9 cellular contexts compared by ENCODE assay signal in genomic region chr17:1484060-1484535, GRCh38. TPM values are rescaled to one million over a fixed set of nuclear protein-coding genes. Genes with fewer than 3 reads are reported as not detected.
A peak's percentile ranks its signal among the peaks of the same experiment; 100 is the strongest.
DNase-seq lines count a peak whose midpoint lies in the region; ATAC-seq and TF ChIP-seq lines count a peak whose summit lies in the region.
"Had no signal": no experiment of that assay in that cellular context is flagged by ENCODE, and none has a peak within 500 bp of the region (broad histone marks: within the 10 kb centered on the region; RNA-seq: fewer than 3 reads in every experiment).

No MANE protein-coding gene starts in this region.

- peak overlapping the region; percentile 57 for H3K4me3 Mint-ChIP-seq in glutamatergic neuron (ENCODE audit: unreplicated experiment)

- no peak for TF ChIP-seq CTCF in GM06990 (IDR thresholded peaks at IDR 0.05; ENCODE audit: insufficient read depth, low read length, poor library complexity, severe bottlenecking)
- TF ChIP-seq CTCF in glutamatergic neuron (IDR thresholded peaks at IDR 0.05; ENCODE audit: partially characterized antibody, unreplicated experiment) = no peak
- no peak for TF ChIP-seq CTCF in sigmoid colon (IDR thresholded peaks at IDR 0.05)
- no peak for TF ChIP-seq CTCF in BE2C (IDR thresholded peaks at IDR 0.05; ENCODE audit: low read depth, low read length)
- no peak for TF ChIP-seq CTCF in foreskin keratinocyte (conservative IDR thresholded peaks at IDR 0.05)

- H3K9ac ChIP-seq in SK-N-MC (ENCODE audit: insufficient read length) = no peak overlapping the region

- no peaks in the 10 kb centered on the region for H3K9me3 ChIP-seq in SK-N-MC (ENCODE audit: low read depth, low read length)
- no peaks in the 10 kb centered on the region for H3K9me3 ChIP-seq in sigmoid colon
- H3K9me3 ChIP-seq in BE2C = no peaks in the 10 kb centered on the region

- H3K4me1 ChIP-seq in sigmoid colon (peaks cover 0 to 73% (median 68%) of the 10 kb centered on the region in 4 donors), BE2C (no peaks in the 10 kb centered on the region; the same call in 1 of the 2 replicates), foreskin keratinocyte (peaks cover 9% of the 10 kb centered on the region)

- peaks cover 10% of the 10 kb centered on the region for H3K27me3 Mint-ChIP-seq in glutamatergic neuron (ENCODE audit: unreplicated experiment)

- H3K4me1 Mint-ChIP-seq in glutamatergic neuron (ENCODE audit: low read depth, unreplicated experiment) = peaks cover 11% of the 10 kb centered on the region

- TF ChIP-seq POLR2A in sigmoid colon (IDR thresholded peaks at IDR 0.05) = no peak

- H3K27ac Mint-ChIP-seq in glutamatergic neuron (ENCODE audit: unreplicated experiment) = no peak overlapping the region

- H3K9me3 Mint-ChIP-seq in glutamatergic neuron (ENCODE audit: unreplicated experiment) = peaks cover 1% of the 10 kb centered on the region

- H3K27me3 ChIP-seq in GM06990 (replicated peaks; ENCODE audit: control insufficient read depth, insufficient read depth, low read length) = no peaks in the 10 kb centered on the region
- no peaks in the 10 kb centered on the region for H3K27me3 ChIP-seq in sigmoid colon
- no peaks in the 10 kb centered on the region for H3K27me3 ChIP-seq in BE2C
- H3K27me3 ChIP-seq in foreskin keratinocyte = no peaks in the 10 kb centered on the region

- DNase-seq in GM06990 (ENCODE audit: extremely low read depth, insufficient read length) (no peak), SK-N-MC (ENCODE audit: low read depth, low spot score) (no peak), glutamatergic neuron (no peak), sigmoid colon (no peak), AG20443 (ENCODE audit: low spot score) (no peak), superior temporal gyrus (ENCODE audit: extremely low spot score) (no peak), BE2C (no peak), foreskin keratinocyte (no peak)
- DNase-seq: GOT3 had no signal

- H3K4me3 ChIP-seq in GM06990 (replicated peaks; ENCODE audit: low read depth, low read length) (peak overlapping the region; percentile 78), SK-N-MC (0 out of 2 replicates have a peak overlapping the region, but pooled peaks have one; percentile 51), sigmoid colon (peak overlapping the region in 3 of 4 donors; percentile 86 to 91 (median 90)), BE2C (ENCODE audit: low read depth, low read length) (no peak overlapping the region)

- H3K36me3 Mint-ChIP-seq in glutamatergic neuron (ENCODE audit: unreplicated experiment) = peaks cover 5% of the 10 kb centered on the region

- intact Hi-C loops in sigmoid colon (cut with DNase I) = no loop called here

- no peak for TF ChIP-seq EP300 in sigmoid colon (IDR thresholded peaks at IDR 0.05)

- H3K27ac ChIP-seq in SK-N-MC = 0 out of 2 replicates have a peak overlapping the region, but pooled peaks have one; percentile 25
- H3K27ac ChIP-seq in sigmoid colon = peak overlapping the region; percentile 98 to 100 (median 99)
- H3K27ac ChIP-seq in foreskin keratinocyte = no peak overlapping the region

- 74 to 87% methylated on average over 29 of the region's 29 CpGs for WGBS in sigmoid colon, 2 donors

- ATAC-seq in foreskin keratinocyte = no peak

- peaks cover 14% of the 10 kb centered on the region for H3K36me3 ChIP-seq in GM06990 (ENCODE audit: control insufficient read depth, insufficient read depth, low read length)
- H3K36me3 ChIP-seq in SK-N-MC (ENCODE audit: insufficient read depth, low read length) = peaks cover 32% of the 10 kb centered on the region; the same call in 1 of the 2 replicates
- H3K36me3 ChIP-seq in sigmoid colon = peaks cover 13 to 48% (median 16%) of the 10 kb centered on the region in 4 donors
- H3K36me3 ChIP-seq in BE2C = no peaks in the 10 kb centered on the region

RNA-seq across cellular contexts. Expression of gene MYO1C, which starts 8.4 kb away (rescaled TPM):
- 58.5 TPM for total RNA-seq in glutamatergic neuron (ENCODE audit: unreplicated experiment)
- total RNA-seq in sigmoid colon = 100 to 1,000 TPM; 102 to 179 (median 117) TPM
- polyA plus RNA-seq in sigmoid colon = 100 to 1,000 TPM in 1 of 3 donors, 10 to 100 TPM in 2; 72.7 to 116 (median 86.2) TPM
- polyA plus RNA-seq in BE2C (2012; ENCODE audit: insufficient read depth, insufficient read length, low read depth) = 12.9 TPM
- total RNA-seq in foreskin keratinocyte = 148 and 162 TPM in 2 replicates
- polyA plus RNA-seq in foreskin keratinocyte = 81.9 and 96.8 TPM in 2 replicates

RNA-seq across cellular contexts. Expression of gene CRK, which starts 28.1 kb away (rescaled TPM):
- total RNA-seq in glutamatergic neuron (ENCODE audit: unreplicated experiment) = 46.4 TPM
- 10 to 100 TPM; 61.5 to 88.7 (median 76.1) TPM for total RNA-seq in sigmoid colon
- polyA plus RNA-seq in sigmoid colon = 10 to 100 TPM; 33.6 to 68.4 (median 48.0) TPM
- 29.0 TPM for polyA plus RNA-seq in BE2C (2012; ENCODE audit: insufficient read depth, insufficient read length, low read depth)
- 79.2 and 79.3 TPM in 2 replicates for total RNA-seq in foreskin keratinocyte
- 28.6 and 34.9 TPM in 2 replicates for polyA plus RNA-seq in foreskin keratinocyte

RNA-seq across cellular contexts. Expression of gene INPP5K, which starts 32.3 kb away (rescaled TPM):
- 42.4 TPM for total RNA-seq in glutamatergic neuron (ENCODE audit: unreplicated experiment)
- 10 to 100 TPM; 41.0 to 66.5 (median 58.7) TPM for total RNA-seq in sigmoid colon
- 10 to 100 TPM; 25.7 to 33.1 (median 31.2) TPM for polyA plus RNA-seq in sigmoid colon
- 89.6 TPM for polyA plus RNA-seq in BE2C (2012; ENCODE audit: insufficient read depth, insufficient read length, low read depth)
- total RNA-seq in foreskin keratinocyte = 15.5 and 17.4 TPM in 2 replicates
- polyA plus RNA-seq in foreskin keratinocyte = 15.0 and 16.6 TPM in 2 replicates
